8 cellular contexts compared by ENCODE assay signal in the genomic region with DNA sequence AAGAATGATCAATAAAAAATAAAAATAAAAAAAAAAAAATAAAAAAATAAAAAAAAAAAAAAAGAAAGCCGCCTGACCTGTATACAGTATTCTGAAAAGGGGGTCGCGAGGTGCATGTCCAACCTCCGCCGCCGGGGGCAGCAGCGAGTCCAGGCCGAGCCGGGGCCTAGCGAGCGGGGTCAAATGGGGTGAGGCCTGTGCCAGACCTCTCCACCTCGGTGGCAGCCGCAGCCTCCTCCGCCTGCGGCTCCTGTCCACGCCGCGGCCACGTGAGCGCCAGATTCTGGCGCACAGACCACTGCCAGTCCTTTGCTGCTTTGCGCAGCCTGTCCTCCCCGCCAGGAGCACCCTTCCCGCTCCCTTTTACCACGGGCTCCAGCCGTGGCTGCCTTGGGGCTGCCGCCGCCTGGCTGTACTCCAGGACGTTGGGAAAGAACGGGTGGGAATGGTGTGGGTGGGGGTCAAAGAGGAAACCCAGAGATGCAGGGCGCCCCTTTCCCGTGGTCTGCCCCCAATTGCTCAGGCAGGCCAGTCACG. TPM values are rescaled to one million over a fixed set of nuclear protein-coding genes. Genes with fewer than 3 reads are reported as not detected.
DNase-seq lines count a peak whose midpoint lies in the region; ATAC-seq and TF ChIP-seq lines count a peak whose summit lies in the region.

No MANE protein-coding gene starts in this region.

- no peaks in the 10 kb centered on the region for H3K27me3 Mint-ChIP-seq in natural killer cell (ENCODE audit: low read depth in 2 of 2)
- no peaks in the 10 kb centered on the region for H3K27me3 Mint-ChIP-seq in stimulated activated memory B cell treated with anti-CD40 and anti-IgM and Interleukin-4, amounts not matched to agents 10 μg/mL and 1 μg/mL and 100 μg/mL, for 72 hours

- intact Hi-C loops in natural killer cell (cut with micrococcal nuclease): loop anchor here (5.0 kb wide), 1 partner anchor 37 kb away; no protein-coding TSS in a partner anchor

- DNase-seq in D341Med (ENCODE audit: low spot score) (peak; percentile 83), HAP-1 (ENCODE audit: low spot score in 2 of 2) (peak; percentile 79 to 95), NOMO-1 treated with dmso at 0.1 percent for 144 hours (lab: John Stamatoyannopoulos, UW; ENCODE audit: unreplicated experiment) (peak; percentile 78), epithelial cell of proximal tubule (ENCODE audit: low read depth) (no peak), natural killer cell (peak; percentile 83), cortex of kidney (lab: John Stamatoyannopoulos, UW) (no peak)
- peak; percentile 62 for DNase-seq in activated CD8-positive, alpha-beta memory T cell treated with anti-CD3 and anti-CD28 coated beads, Interleukin-2, amount 50 U/mL, for 24 hours (ENCODE audit: extremely low read depth)

- H3K4me3 ChIP-seq in HAP-1 (no peak overlapping the region), epithelial cell of proximal tubule (ENCODE audit: low read depth, low read length) (peak overlapping the region; percentile 18)

- peak; percentile 92 to 95 (median 94) for ATAC-seq in natural killer cell
- peak; percentile 80 for ATAC-seq in stimulated activated memory B cell treated with anti-CD40 and anti-IgM and Interleukin-4, amounts not matched to agents 10 μg/mL and 1 μg/mL and 100 μg/mL, for 72 hours

- peaks cover 14% of the 10 kb centered on the region for H3K4me1 ChIP-seq in HAP-1

- in situ Hi-C loops in HAP-1 (cut with MboI; ENCODE audit: low sequenced_read_pairs): no loop called here

- TF ChIP-seq CTCF in epithelial cell of proximal tubule (conservative IDR thresholded peaks at IDR 0.05; ENCODE audit: low read depth, low read length) (peak; percentile 71), natural killer cell (IDR thresholded peaks at IDR 0.05) (peak; percentile 74)

- peaks cover 13% of the 10 kb centered on the region for H3K36me3 ChIP-seq in HAP-1 (replicated peaks)

- H3K4me3 Mint-ChIP-seq in natural killer cell: peak overlapping the region; percentile 65
- peak overlapping the region; percentile 23 for H3K4me3 Mint-ChIP-seq in stimulated activated memory B cell treated with anti-CD40 and anti-IgM and Interleukin-4, amounts not matched to agents 10 μg/mL and 1 μg/mL and 100 μg/mL, for 72 hours

- no peaks in the 10 kb centered on the region for H3K9me3 ChIP-seq in HAP-1

- H3K27ac Mint-ChIP-seq in natural killer cell: peak overlapping the region; percentile 46 to 60
- H3K27ac Mint-ChIP-seq in stimulated activated memory B cell treated with anti-CD40 and anti-IgM and Interleukin-4, amounts not matched to agents 10 μg/mL and 1 μg/mL and 100 μg/mL, for 72 hours: peak overlapping the region; percentile 65

- no peaks in the 10 kb centered on the region for H3K27me3 ChIP-seq in HAP-1 (ENCODE audit: low read depth)

- H3K9me3 Mint-ChIP-seq in natural killer cell: no peaks in the 10 kb centered on the region
- H3K9me3 Mint-ChIP-seq in stimulated activated memory B cell treated with anti-CD40 and anti-IgM and Interleukin-4, amounts not matched to agents 10 μg/mL and 1 μg/mL and 100 μg/mL, for 72 hours: no peaks in the 10 kb centered on the region

- peaks cover 19 to 25% of the 10 kb centered on the region in 2 donors for H3K4me1 Mint-ChIP-seq in natural killer cell
- H3K4me1 Mint-ChIP-seq in stimulated activated memory B cell treated with anti-CD40 and anti-IgM and Interleukin-4, amounts not matched to agents 10 μg/mL and 1 μg/mL and 100 μg/mL, for 72 hours: peaks cover 30% of the 10 kb centered on the region

- no peaks in the 10 kb centered on the region for H3K36me3 Mint-ChIP-seq in natural killer cell
- H3K36me3 Mint-ChIP-seq in stimulated activated memory B cell treated with anti-CD40 and anti-IgM and Interleukin-4, amounts not matched to agents 10 μg/mL and 1 μg/mL and 100 μg/mL, for 72 hours: peaks cover 14% of the 10 kb centered on the region

RNA-seq across cellular contexts. Expression of a gene that starts 2.4 kb away (rescaled TPM):
- total RNA-seq in epithelial cell of proximal tubule: 78.2 and 80.3 TPM in 2 replicates
- total RNA-seq in natural killer cell: 10 to 100 TPM in 2 of 3 donors, 1 to 10 TPM in 1; 9.9 to 16.3 (median 12.1) TPM

RNA-seq across cellular contexts. Expression of a gene that starts 11.1 kb away (rescaled TPM):
- total RNA-seq in epithelial cell of proximal tubule (129 and 214 TPM in 2 replicates), natural killer cell (10 to 100 TPM; 35.9 to 42.1 (median 41.8) TPM)

RNA-seq across cellular contexts. Expression of a gene that starts 11.7 kb away (rescaled TPM):
- total RNA-seq in epithelial cell of proximal tubule (38.3 and 43.7 TPM in 2 replicates), natural killer cell (100 to 1,000 TPM in 1 of 3 donors, 10 to 100 TPM in 2; 90.6 to 101 (median 93.4) TPM)

RNA-seq across cellular contexts. Expression of a gene that starts 17.0 kb away (rescaled TPM):
- total RNA-seq in epithelial cell of proximal tubule (0.58 and 2.2 TPM in 2 replicates), natural killer cell (1 to 10 TPM; 4.3 to 7.4 (median 5.1) TPM)

RNA-seq across cellular contexts. Expression of a gene that starts 29.8 kb away (rescaled TPM):
- 27.4 and 53.6 TPM in 2 replicates for total RNA-seq in epithelial cell of proximal tubule
- not detected for total RNA-seq in natural killer cell

Comparison
In these comparisons a context has a peak if more than half of its experiments do, and no peak if none do; other contexts are left out.
1. DNase-seq: peak in D341Med (single experiment), HAP-1 (2 of 2), NOMO-1 treated with dmso at 0.1 percent for 144 hours (single experiment), activated CD8-positive, alpha-beta memory T cell treated with anti-CD3 and anti-CD28 coated beads, Interleukin-2, amount 50 U/mL, for 24 hours (single experiment) and natural killer cell (single experiment); none in epithelial cell of proximal tubule (single experiment) and cortex of kidney (single experiment).